8 cellular contexts compared by ENCODE assay signal in the genomic region with DNA sequence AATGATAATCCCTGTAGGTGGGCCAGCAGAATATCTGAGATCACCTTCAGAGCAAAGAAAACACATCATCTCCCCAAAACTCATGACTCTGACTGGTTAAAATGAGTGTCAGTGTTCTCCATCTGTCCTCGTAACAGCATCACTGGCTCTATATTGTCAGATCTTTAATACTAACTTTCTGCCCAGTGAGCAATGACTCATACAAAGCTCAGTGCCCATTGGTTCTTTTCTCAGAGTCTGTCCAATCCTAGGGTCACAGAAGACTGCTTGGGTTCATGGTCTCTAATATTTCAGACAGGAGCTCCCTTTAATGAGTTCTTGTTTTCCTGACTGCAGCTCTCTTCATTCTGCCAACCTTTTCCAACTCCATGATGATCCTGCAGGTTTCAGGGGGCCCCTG.
DNase-seq lines count a peak whose midpoint lies in the region; ATAC-seq and TF ChIP-seq lines count a peak whose summit lies in the region.

No MANE protein-coding gene starts in this region.

- H3K9me3 Mint-ChIP-seq in stimulated activated memory B cell treated with anti-CD40 and anti-IgM and Interleukin-4, amounts not matched to agents 10 μg/mL and 1 μg/mL and 100 μg/mL, for 72 hours, result no peaks in the 10 kb centered on the region

- H3K36me3 Mint-ChIP-seq in stimulated activated memory B cell treated with anti-CD40 and anti-IgM and Interleukin-4, amounts not matched to agents 10 μg/mL and 1 μg/mL and 100 μg/mL, for 72 hours, result peaks cover 4% of the 10 kb centered on the region

- H3K4me1 Mint-ChIP-seq in stimulated activated memory B cell treated with anti-CD40 and anti-IgM and Interleukin-4, amounts not matched to agents 10 μg/mL and 1 μg/mL and 100 μg/mL, for 72 hours, result peaks cover 55% of the 10 kb centered on the region

- H3K27me3 Mint-ChIP-seq in stimulated activated memory B cell treated with anti-CD40 and anti-IgM and Interleukin-4, amounts not matched to agents 10 μg/mL and 1 μg/mL and 100 μg/mL, for 72 hours, result peaks cover 6% of the 10 kb centered on the region

- H3K27ac Mint-ChIP-seq in stimulated activated memory B cell treated with anti-CD40 and anti-IgM and Interleukin-4, amounts not matched to agents 10 μg/mL and 1 μg/mL and 100 μg/mL, for 72 hours, result peak overlapping the region; percentile 94

- peak; percentile 9 for DNase-seq in DMS53 treated with DMSO at 0.1 percent for 48 hours (lab: John Stamatoyannopoulos, UW; ENCODE audit: unreplicated experiment)
- peak; percentile 67 for DNase-seq in foreskin melanocyte
- no peak for DNase-seq in LoVo (ENCODE audit: low spot score)
- no peak for DNase-seq in activated CD4-positive, alpha-beta T cell treated with anti-CD3 and anti-CD28 coated beads for 48 hours

- ATAC-seq in GM19324 (IDR thresholded peaks at IDR 0.05; ENCODE audit: low FRiP score, unreplicated experiment), result peak; percentile 59
- peak; percentile 87 for ATAC-seq in HG03280 (IDR thresholded peaks at IDR 0.05; ENCODE audit: unreplicated experiment)
- peak; percentile 100 for ATAC-seq in SK-N-SH treated with all-trans-retinoic acid at 6 μM for 48 hours
- peak; percentile 95 for ATAC-seq in stimulated activated memory B cell treated with anti-CD40 and anti-IgM and Interleukin-4, amounts not matched to agents 10 μg/mL and 1 μg/mL and 100 μg/mL, for 72 hours

- H3K4me3 Mint-ChIP-seq in stimulated activated memory B cell treated with anti-CD40 and anti-IgM and Interleukin-4, amounts not matched to agents 10 μg/mL and 1 μg/mL and 100 μg/mL, for 72 hours, result peak overlapping the region; percentile 76

TF ChIP-seq in SK-N-SH treated with all-trans-retinoic acid at 6 μM for 48 hours, 23 proteins besides CTCF, POLR2A, EP300 and RAD21:
- TF ChIP-seq, protein P1, sequence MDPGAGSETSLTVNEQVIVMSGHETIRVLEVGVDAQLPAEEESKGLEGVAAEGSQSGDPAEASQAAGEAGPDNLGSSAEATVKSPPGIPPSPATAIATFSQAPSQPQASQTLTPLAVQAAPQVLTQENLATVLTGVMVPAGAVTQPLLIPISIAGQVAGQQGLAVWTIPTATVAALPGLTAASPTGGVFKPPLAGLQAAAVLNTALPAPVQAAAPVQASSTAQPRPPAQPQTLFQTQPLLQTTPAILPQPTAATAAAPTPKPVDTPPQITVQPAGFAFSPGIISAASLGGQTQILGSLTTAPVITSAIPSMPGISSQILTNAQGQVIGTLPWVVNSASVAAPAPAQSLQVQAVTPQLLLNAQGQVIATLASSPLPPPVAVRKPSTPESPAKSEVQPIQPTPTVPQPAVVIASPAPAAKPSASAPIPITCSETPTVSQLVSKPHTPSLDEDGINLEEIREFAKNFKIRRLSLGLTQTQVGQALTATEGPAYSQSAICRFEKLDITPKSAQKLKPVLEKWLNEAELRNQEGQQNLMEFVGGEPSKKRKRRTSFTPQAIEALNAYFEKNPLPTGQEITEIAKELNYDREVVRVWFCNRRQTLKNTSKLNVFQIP (CRISPR knock-in tag; IDR thresholded peaks at IDR 0.05; ENCODE audit: borderline replicate concordance, low read depth), result no peak
- no peak for TF ChIP-seq ZFP30 (CRISPR knock-in tag; IDR thresholded peaks at IDR 0.05)
- TF ChIP-seq, protein P2, sequence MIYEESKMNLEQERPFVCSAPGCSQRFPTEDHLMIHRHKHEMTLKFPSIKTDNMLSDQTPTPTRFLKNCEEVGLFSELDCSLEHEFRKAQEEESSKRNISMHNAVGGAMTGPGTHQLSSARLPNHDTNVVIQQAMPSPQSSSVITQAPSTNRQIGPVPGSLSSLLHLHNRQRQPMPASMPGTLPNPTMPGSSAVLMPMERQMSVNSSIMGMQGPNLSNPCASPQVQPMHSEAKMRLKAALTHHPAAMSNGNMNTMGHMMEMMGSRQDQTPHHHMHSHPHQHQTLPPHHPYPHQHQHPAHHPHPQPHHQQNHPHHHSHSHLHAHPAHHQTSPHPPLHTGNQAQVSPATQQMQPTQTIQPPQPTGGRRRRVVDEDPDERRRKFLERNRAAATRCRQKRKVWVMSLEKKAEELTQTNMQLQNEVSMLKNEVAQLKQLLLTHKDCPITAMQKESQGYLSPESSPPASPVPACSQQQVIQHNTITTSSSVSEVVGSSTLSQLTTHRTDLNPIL (CRISPR knock-in tag; IDR thresholded peaks at IDR 0.05; ENCODE audit: low read depth), result no peak
- no peak for TF ChIP-seq ARNTL (CRISPR knock-in tag; IDR thresholded peaks at IDR 0.05; ENCODE audit: borderline replicate concordance, low read depth)
- TF ChIP-seq TCF4 (CRISPR knock-in tag; IDR thresholded peaks at IDR 0.05; ENCODE audit: borderline replicate concordance), result no peak
- TF ChIP-seq ESRRG (CRISPR knock-in tag; IDR thresholded peaks at IDR 0.05), result no peak
- TF ChIP-seq TOX (CRISPR knock-in tag; IDR thresholded peaks at IDR 0.05; ENCODE audit: borderline replicate concordance), result no peak
- no peak for TF ChIP-seq RARB (CRISPR knock-in tag; IDR thresholded peaks at IDR 0.05)
- no peak for TF ChIP-seq ZFP3 (CRISPR knock-in tag; IDR thresholded peaks at IDR 0.05)
- no peak for TF ChIP-seq ZNF8 (CRISPR knock-in tag; IDR thresholded peaks at IDR 0.05)
- TF ChIP-seq, protein P3, sequence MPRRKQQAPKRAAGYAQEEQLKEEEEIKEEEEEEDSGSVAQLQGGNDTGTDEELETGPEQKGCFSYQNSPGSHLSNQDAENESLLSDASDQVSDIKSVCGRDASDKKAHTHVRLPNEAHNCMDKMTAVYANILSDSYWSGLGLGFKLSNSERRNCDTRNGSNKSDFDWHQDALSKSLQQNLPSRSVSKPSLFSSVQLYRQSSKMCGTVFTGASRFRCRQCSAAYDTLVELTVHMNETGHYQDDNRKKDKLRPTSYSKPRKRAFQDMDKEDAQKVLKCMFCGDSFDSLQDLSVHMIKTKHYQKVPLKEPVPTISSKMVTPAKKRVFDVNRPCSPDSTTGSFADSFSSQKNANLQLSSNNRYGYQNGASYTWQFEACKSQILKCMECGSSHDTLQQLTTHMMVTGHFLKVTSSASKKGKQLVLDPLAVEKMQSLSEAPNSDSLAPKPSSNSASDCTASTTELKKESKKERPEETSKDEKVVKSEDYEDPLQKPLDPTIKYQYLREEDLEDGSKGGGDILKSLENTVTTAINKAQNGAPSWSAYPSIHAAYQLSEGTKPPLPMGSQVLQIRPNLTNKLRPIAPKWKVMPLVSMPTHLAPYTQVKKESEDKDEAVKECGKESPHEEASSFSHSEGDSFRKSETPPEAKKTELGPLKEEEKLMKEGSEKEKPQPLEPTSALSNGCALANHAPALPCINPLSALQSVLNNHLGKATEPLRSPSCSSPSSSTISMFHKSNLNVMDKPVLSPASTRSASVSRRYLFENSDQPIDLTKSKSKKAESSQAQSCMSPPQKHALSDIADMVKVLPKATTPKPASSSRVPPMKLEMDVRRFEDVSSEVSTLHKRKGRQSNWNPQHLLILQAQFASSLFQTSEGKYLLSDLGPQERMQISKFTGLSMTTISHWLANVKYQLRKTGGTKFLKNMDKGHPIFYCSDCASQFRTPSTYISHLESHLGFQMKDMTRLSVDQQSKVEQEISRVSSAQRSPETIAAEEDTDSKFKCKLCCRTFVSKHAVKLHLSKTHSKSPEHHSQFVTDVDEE (CRISPR knock-in tag; IDR thresholded peaks at IDR 0.05), result no peak
- TF ChIP-seq PPARA (CRISPR knock-in tag; IDR thresholded peaks at IDR 0.05; ENCODE audit: borderline replicate concordance), result no peak

Comparison
In these comparisons a context has a peak if more than half of its experiments do, and no peak if none do; other contexts are left out.
1. DNase-seq: peak in DMS53 treated with DMSO at 0.1 percent for 48 hours (single experiment) and foreskin melanocyte (single experiment); none in LoVo (single experiment) and activated CD4-positive, alpha-beta T cell treated with anti-CD3 and anti-CD28 coated beads for 48 hours (single experiment).
2. Peak in every context shown above with its lines, with median percentiles within 50 percentile points of each other: ATAC-seq.